Comparison of ENCODE assay signal across 17 cellular contexts in genomic region chr3:108378153-108378951, GRCh38.
"Had no signal": no experiment of that assay in that cellular context is flagged by ENCODE, and none has a peak within 500 bp of the region (broad histone marks: within the 10 kb centered on the region; RNA-seq: fewer than 3 reads in every experiment).

No MANE protein-coding gene starts in this region.

- DNase-seq: activated B cell treated with CpG ODN at 0.5 μM for 24 hours; activated CD4-positive, alpha-beta T cell treated with anti-CD3 and anti-CD28 coated beads for 48 hours; activated CD8-positive, alpha-beta memory T cell treated with anti-CD3 and anti-CD28 coated beads, Interleukin-2, amount 50 U/mL, for 48 hours; activated gamma-delta T cell; activated naive CD8-positive, alpha-beta T cell treated with anti-CD3 and anti-CD28 coated beads for 36 hours; activated T-cell treated with anti-CD3 and anti-CD28 coated beads, Interleukin-2, amount 50 U/mL, for 72 hours; amygdala; central memory CD4-positive, alpha-beta T cell; colonic mucosa; hypothalamus; kidney; mesenchymal stem cell; naive thymus-derived CD8-positive, alpha-beta T cell; retina; stimulated activated CD4-positive, alpha-beta T cell treated with anti-CD3 and anti-CD28 coated beads, Interleukin-12 subunit alpha, Interleukin-12 subunit beta, amount 100 ng/mL, for 4 hours; tibial artery had no signal

- ATAC-seq: activated T-cell treated with anti-CD3 and anti-CD28 coated beads, Interleukin-2, amount 50 U/mL, for 72 hours; naive thymus-derived CD8-positive, alpha-beta T cell; stimulated activated effector memory CD8-positive, alpha-beta T cell treated with anti-CD3 and anti-CD28 coated beads, Interleukin-12 subunit alpha, Interleukin-12 subunit beta, amount 100 ng/mL, for 72 hours had no signal
